Comparison of ENCODE assay signal across 12 cellular contexts in the genomic region with DNA sequence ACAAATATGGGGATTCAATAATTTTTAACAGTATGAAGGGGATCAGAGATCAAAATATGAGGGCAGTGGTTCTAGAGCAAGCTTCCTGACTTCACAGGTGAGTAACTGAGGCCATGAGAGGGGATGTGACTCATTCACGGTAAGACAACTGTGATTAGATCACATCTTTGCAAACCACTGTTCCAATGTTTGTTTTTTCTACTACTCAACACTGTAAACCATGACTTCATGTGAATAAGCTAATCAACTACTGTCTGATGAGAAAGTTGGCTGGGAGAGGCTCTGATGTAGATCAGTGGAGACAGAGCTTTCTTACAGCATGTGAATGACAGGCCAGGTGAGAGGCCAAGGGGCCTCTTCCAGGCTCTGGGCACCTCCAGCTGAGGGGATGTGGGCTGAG.
DNase-seq lines count a peak whose midpoint lies in the region; ATAC-seq, FAIRE-seq and TF ChIP-seq lines count a peak whose summit lies in the region.
"Had no signal": no experiment of that assay in that cellular context is flagged by ENCODE, and none has a peak within 500 bp of the region (broad histone marks: within the 10 kb centered on the region; RNA-seq: fewer than 3 reads in every experiment).

No MANE protein-coding gene starts in this region.

- H3K9me3 ChIP-seq in endothelial cell of umbilical vein (replicated peaks; ENCODE audit: control insufficient read depth, insufficient read depth, low read length) = no peaks in the 10 kb centered on the region
- H3K9me3 ChIP-seq: thoracic aorta had no signal

- no peak for TF ChIP-seq POLR2A in endothelial cell of umbilical vein (IDR thresholded peaks at IDR 0.05; ENCODE audit: low read depth, low read length)

- H3K79me2 ChIP-seq in endothelial cell of umbilical vein (ENCODE audit: control insufficient read depth, insufficient read depth, low read length) = no peaks in the 10 kb centered on the region

- no peak overlapping the region for H3K4me3 ChIP-seq in endothelial cell of umbilical vein (replicated peaks in 1 of 3; ENCODE audit: insufficient read depth in 1 of 3, low read depth in 1 of 3, low read length in 3 of 3)
- H3K4me3 ChIP-seq: thoracic aorta had no signal

- POLR2A ChIA-PET in endothelial cell of umbilical vein (lab: Charles Lee) = no interaction called here

- no peak overlapping the region for H2AFZ ChIP-seq in endothelial cell of umbilical vein (ENCODE audit: low read depth, low read length)

- H3K9ac ChIP-seq in endothelial cell of umbilical vein (replicated peaks; ENCODE audit: extremely low read depth, insufficient read depth, low read length) = no peak overlapping the region

- no peaks in the 10 kb centered on the region for H3K36me3 ChIP-seq in endothelial cell of umbilical vein (ENCODE audit: control insufficient read depth in 2 of 2, extremely low read depth in 1 of 2, insufficient read depth in 2 of 2, low read length in 2 of 2)
- H3K36me3 ChIP-seq: thoracic aorta had no signal

- BruUV-seq in endothelial cell of umbilical vein (replicated peaks; lab: Mats Ljungman, UMichigan) = no TSS peak

- TF ChIP-seq CTCF in endothelial cell of umbilical vein (IDR thresholded peaks at IDR 0.05; ENCODE audit: extremely low read depth in 1 of 2, insufficient read depth in 1 of 2, low read depth in 1 of 2, low read length in 2 of 2) = no peak

- no peak overlapping the region for H3K27ac ChIP-seq in endothelial cell of umbilical vein (ENCODE audit: insufficient read depth, low read depth, low read length)
- H3K27ac ChIP-seq: thoracic aorta had no signal

- H3K9me1 ChIP-seq in endothelial cell of umbilical vein (replicated peaks; ENCODE audit: control insufficient read depth, extremely low read depth, insufficient read depth, low read length) = no peaks in the 10 kb centered on the region

- dilution Hi-C loops in endothelial cell of umbilical vein (cut with MboI; ENCODE audit: extremely low pct_ligation_motif_present, low sequenced_read_pairs) = no loop called here

- no peaks in the 10 kb centered on the region for H3K27me3 ChIP-seq in endothelial cell of umbilical vein (ENCODE audit: control insufficient read depth in 2 of 2, insufficient read depth in 2 of 2, low read length in 2 of 2)

- peak; percentile 48 for DNase-seq in ELR (ENCODE audit: low read depth)
- DNase-seq in NCI-H226 = peak; percentile 24
- peak; percentile 13 for DNase-seq in endothelial cell of umbilical vein (ENCODE audit: low read depth, low spot score)
- DNase-seq in non-pigmented ciliary epithelial cell (ENCODE audit: low read depth) = peak; percentile 36
- DNase-seq in NCI-H128 (lab: John Stamatoyannopoulos, UW; ENCODE audit: unreplicated experiment) = no peak
- DNase-seq in stimulated activated naive CD4-positive, alpha-beta T cell treated with Interleukin-2 at 50 U/mL for 16 hours (lab: John Stamatoyannopoulos, UW) = no peak
- DNase-seq: activated CD4-positive, alpha-beta T cell treated with anti-CD3 and anti-CD28 coated beads, Interleukin-2, amount 10 ng/mL, durations not matched to agents 24 days and 14 days; CD4-positive, CD25-positive, alpha-beta regulatory T cell; occipital lobe; stimulated activated CD4-positive, alpha-beta T cell treated with anti-CD3 and anti-CD28 coated beads, Interleukin-12 subunit alpha, Interleukin-12 subunit beta, amount 100 ng/mL, for 4 hours had no signal

- no peak for FAIRE-seq in endothelial cell of umbilical vein (lab: Jason Lieb, UNC)

- CTCF ChIA-PET in endothelial cell of umbilical vein (lab: Charles Lee) = interaction anchor here (1.0 to 1.8 kb wide), 2 partner anchors 100 to 658 kb away, joined by 3 to 5 read pairs; no protein-coding TSS in a partner anchor

- no peaks in the 10 kb centered on the region for H4K20me1 ChIP-seq in endothelial cell of umbilical vein (replicated peaks; ENCODE audit: control insufficient read depth, extremely low read depth, insufficient read depth, low read length)

- H3K4me1 ChIP-seq in endothelial cell of umbilical vein (ENCODE audit: control insufficient read depth, extremely low read depth, insufficient read depth, low read length) = peaks cover 8% of the 10 kb centered on the region

- ATAC-seq in HG03045 (IDR thresholded peaks at IDR 0.05; ENCODE audit: unreplicated experiment) = no peak

- intact Hi-C loops in endothelial cell of umbilical vein (cut with micrococcal nuclease) = loop anchor here (5.0 kb wide), 1 partner anchor 358 kb away; no protein-coding TSS in a partner anchor

- H3K4me2 ChIP-seq in endothelial cell of umbilical vein (ENCODE audit: insufficient read depth, low read length) = no peak overlapping the region

TF ChIP-seq in endothelial cell of umbilical vein, 7 proteins besides CTCF, POLR2A, EP300 and RAD21:
- peak; percentile 44 for TF ChIP-seq GATA2 (IDR thresholded peaks at IDR 0.05; ENCODE audit: insufficient read depth, insufficient read length, low read depth, low read length)
- TF ChIP-seq MAX (IDR thresholded peaks at IDR 0.05; ENCODE audit: insufficient read depth, insufficient read length) = no peak
- no peak for TF ChIP-seq JUN (IDR thresholded peaks at IDR 0.05; ENCODE audit: borderline replicate concordance, insufficient read depth, insufficient read length, low read depth)
- TF ChIP-seq FOS (IDR thresholded peaks at IDR 0.05; ENCODE audit: borderline replicate concordance, insufficient read depth, low read length) = peak; percentile 9

Comparison
In these comparisons a context has a peak if more than half of its experiments do, and no peak if none do; other contexts are left out.
1. DNase-seq: peak in ELR (single experiment), NCI-H226 (single experiment), endothelial cell of umbilical vein (single experiment) and non-pigmented ciliary epithelial cell (single experiment); none in NCI-H128 (single experiment) and stimulated activated naive CD4-positive, alpha-beta T cell treated with Interleukin-2 at 50 U/mL for 16 hours (single experiment).